27 cellular contexts compared by ENCODE assay signal in genomic region chr5:95699337-95699736, GRCh38. TPM values are rescaled to one million over a fixed set of nuclear protein-coding genes. Genes with fewer than 3 reads are reported as not detected.
"Had no signal": no experiment of that assay in that cellular context is flagged by ENCODE, and none has a peak within 500 bp of the region (broad histone marks: within the 10 kb centered on the region; RNA-seq: fewer than 3 reads in every experiment).

No MANE protein-coding gene starts in this region.

- H3K27ac ChIP-seq: neutrophil, ovary, parathyroid adenoma, psoas muscle, right lobe of liver, sigmoid colon, stomach, thoracic aorta, tibial nerve, upper lobe of right lung, uterus had no signal

- H3K9me3 ChIP-seq: neutrophil, ovary, psoas muscle, right lobe of liver, sigmoid colon, stomach, thoracic aorta, thyroid gland, tibial nerve, upper lobe of right lung, uterus had no signal

- DNase-seq: naive thymus-derived CD8-positive, alpha-beta T cell; nephron progenitor cell; nucleus accumbens; ovary; posterior cingulate gyrus; psoas muscle; right cardiac atrium; right lobe of liver; sigmoid colon; small intestine; stimulated activated CD4-positive, alpha-beta T cell treated with anti-CD3 and anti-CD28 coated beads, Interleukin-15, amount 100 ng/mL, for 24 hours; stimulated activated CD4-positive, alpha-beta T cell treated with anti-CD3 and anti-CD28 coated beads, Interleukin-2, amount 100 ng/mL, for 24 hours; stimulated activated CD4-positive, alpha-beta T cell treated with anti-CD3 and anti-CD28 coated beads, Interleukin-2, amount 100 ng/mL, for 48 hours; stimulated activated CD4-positive, alpha-beta T cell treated with anti-CD3 and anti-CD28 coated beads, Interleukin-4, amount 100 ng/mL, for 24 hours; stimulated activated naive B cell treated with anti-CD40 and anti-IgM and Interleukin-4, amounts not matched to agents 10 μg/mL and 1 μg/mL and 100 μg/mL, for 72 hours; stimulated activated naive CD4-positive, alpha-beta T cell treated with Interleukin-2 at 50 U/mL for 16 hours; stomach; thyroid gland; upper lobe of right lung; uterus had no signal

- H3K4me1 ChIP-seq: parathyroid adenoma, psoas muscle, right lobe of liver, stomach, tibial nerve, upper lobe of right lung, uterus had no signal

- ATAC-seq: naive thymus-derived CD8-positive, alpha-beta T cell; natural killer cell treated with Interleukin-12 subunit alpha and Interleukin-12 subunit beta and Interleukin-15 and Interleukin-18, amount 100 ng/mL, for 72 hours; psoas muscle; right cardiac atrium; right lobe of liver; stimulated activated effector memory CD8-positive, alpha-beta T cell treated with anti-CD3 and anti-CD28 coated beads, Interleukin-12 subunit alpha, Interleukin-12 subunit beta, amount 100 ng/mL, for 72 hours; stimulated activated naive B cell treated with anti-CD40 and anti-IgM and Interleukin-4, amounts not matched to agents 10 μg/mL and 1 μg/mL and 100 μg/mL, for 72 hours; upper lobe of right lung had no signal

- H3K36me3 ChIP-seq: neutrophil, ovary, right lobe of liver, sigmoid colon, stomach, thoracic aorta, thyroid gland, upper lobe of right lung, uterus had no signal

- H3K4me3 ChIP-seq: ovary, psoas muscle, right lobe of liver, sigmoid colon, stomach, thoracic aorta, thyroid gland, tibial nerve, upper lobe of right lung, uterus had no signal

- H3K27me3 ChIP-seq: neutrophil, ovary, right lobe of liver, sigmoid colon, stomach, thyroid gland, tibial nerve, upper lobe of right lung, uterus had no signal

- H2AFZ ChIP-seq: parathyroid adenoma had no signal

- H3K9ac ChIP-seq: parathyroid adenoma had no signal

- H3K79me2 ChIP-seq: parathyroid adenoma had no signal

RNA-seq across cellular contexts. Expression of gene SPATA9, which starts 16.5 kb away (rescaled TPM):
- total RNA-seq: naive thymus-derived CD8-positive, alpha-beta T cell; progenitor cell of endocrine pancreas; thyroid gland; upper lobe of right lung had no signal
